Comparison of ENCODE assay signal across 1 cellular context in genomic region chr1:197908695-197909336, GRCh38.
TF ChIP-seq lines count a peak whose summit lies in the region.

No MANE protein-coding gene starts in this region.

TF ChIP-seq in H1, 55 proteins besides CTCF, POLR2A, EP300 and RAD21:
- TF ChIP-seq EZH2 (IDR thresholded peaks at IDR 0.05; ENCODE audit: low read depth, low read length, severe bottlenecking) (peak; percentile 50), SIRT6 (IDR thresholded peaks at IDR 0.05; ENCODE audit: low read length) (no peak), CTBP2 (IDR thresholded peaks at IDR 0.05; ENCODE audit: borderline replicate concordance, insufficient read depth, insufficient read length, low read length) (peak; percentile 43), SUZ12 (IDR thresholded peaks at IDR 0.05; ENCODE audit: low read length) (peak; percentile 89), RNF2 (IDR thresholded peaks at IDR 0.05; ENCODE audit: borderline replicate concordance, low read depth, low read length, missing control alignments, poor library complexity, severe bottlenecking) (peak; percentile 76)
